Comparison of ENCODE assay signal across 16 cellular contexts in genomic region chr11:106939157-106939556, GRCh38.
"Had no signal": no experiment of that assay in that cellular context is flagged by ENCODE, and none has a peak within 500 bp of the region (broad histone marks: within the 10 kb centered on the region; RNA-seq: fewer than 3 reads in every experiment).

No MANE protein-coding gene starts in this region.

- H3K4me3 Mint-ChIP-seq: activated naive CD8-positive, alpha-beta T cell treated with anti-CD3 and anti-CD28 coated beads, Interleukin-2, amount 50 U/mL, for 24 hours; natural killer cell; stimulated activated naive B cell treated with anti-CD40 and anti-IgM and Interleukin-4, amounts not matched to agents 10 μg/mL and 1 μg/mL and 100 μg/mL, for 72 hours had no signal

- H3K9me3 Mint-ChIP-seq: activated naive CD8-positive, alpha-beta T cell treated with anti-CD3 and anti-CD28 coated beads, Interleukin-2, amount 50 U/mL, for 24 hours had no signal

- H3K36me3 Mint-ChIP-seq: natural killer cell; stimulated activated naive B cell treated with anti-CD40 and anti-IgM and Interleukin-4, amounts not matched to agents 10 μg/mL and 1 μg/mL and 100 μg/mL, for 72 hours had no signal

- ATAC-seq: activated naive CD8-positive, alpha-beta T cell treated with anti-CD3 and anti-CD28 coated beads, Interleukin-2, amount 50 U/mL, for 24 hours; left cardiac atrium; natural killer cell; stimulated activated naive B cell treated with anti-CD40 and anti-IgM and Interleukin-4, amounts not matched to agents 10 μg/mL and 1 μg/mL and 100 μg/mL, for 72 hours had no signal

- H3K27ac Mint-ChIP-seq: activated naive CD8-positive, alpha-beta T cell treated with anti-CD3 and anti-CD28 coated beads, Interleukin-2, amount 50 U/mL, for 24 hours; natural killer cell; stimulated activated naive B cell treated with anti-CD40 and anti-IgM and Interleukin-4, amounts not matched to agents 10 μg/mL and 1 μg/mL and 100 μg/mL, for 72 hours had no signal

- H3K4me1 Mint-ChIP-seq: activated naive CD8-positive, alpha-beta T cell treated with anti-CD3 and anti-CD28 coated beads, Interleukin-2, amount 50 U/mL, for 24 hours; natural killer cell; stimulated activated naive B cell treated with anti-CD40 and anti-IgM and Interleukin-4, amounts not matched to agents 10 μg/mL and 1 μg/mL and 100 μg/mL, for 72 hours had no signal

- H3K27me3 Mint-ChIP-seq: activated naive CD8-positive, alpha-beta T cell treated with anti-CD3 and anti-CD28 coated beads, Interleukin-2, amount 50 U/mL, for 24 hours; stimulated activated naive B cell treated with anti-CD40 and anti-IgM and Interleukin-4, amounts not matched to agents 10 μg/mL and 1 μg/mL and 100 μg/mL, for 72 hours had no signal

- DNase-seq: activated CD4-positive, alpha-beta T cell treated with anti-CD3 and anti-CD28 coated beads for 4 hours; activated CD4-positive, alpha-beta T cell treated with anti-CD3 and anti-CD28 coated beads, Interleukin-2, amount 50 U/mL, for 48 hours; activated CD4-positive, CD25-positive, alpha-beta regulatory T cell; activated effector memory CD4-positive, alpha-beta T cell treated with anti-CD3 and anti-CD28 coated beads, Interleukin-2, amount 50 U/mL, for 16 hours; activated naive CD4-positive, alpha-beta T cell treated with anti-CD3 and anti-CD28 coated beads, Interleukin-2, amount 50 U/mL, for 16 hours; activated naive CD8-positive, alpha-beta T cell treated with anti-CD3 and anti-CD28 coated beads, Interleukin-2, amount 50 U/mL, for 24 hours; cerebellar nuclear complex; glutamatergic neuron; hypothalamus; left cardiac atrium; midbrain; natural killer cell; stimulated activated CD4-positive, alpha-beta T cell treated with anti-CD3 and anti-CD28 coated beads, Interleukin-2, amount 100 ng/mL, for 48 hours; stimulated activated CD8-positive, alpha-beta memory T cell treated with anti-CD3 and anti-CD28 coated beads, Interleukin-4, amount 100 ng/mL, for 48 hours; stimulated activated naive B cell treated with anti-CD40 and anti-IgM and Interleukin-4, amounts not matched to agents 10 μg/mL and 1 μg/mL and 100 μg/mL, for 72 hours; transverse colon had no signal
